15 cellular contexts compared by ENCODE assay signal in the genomic region with DNA sequence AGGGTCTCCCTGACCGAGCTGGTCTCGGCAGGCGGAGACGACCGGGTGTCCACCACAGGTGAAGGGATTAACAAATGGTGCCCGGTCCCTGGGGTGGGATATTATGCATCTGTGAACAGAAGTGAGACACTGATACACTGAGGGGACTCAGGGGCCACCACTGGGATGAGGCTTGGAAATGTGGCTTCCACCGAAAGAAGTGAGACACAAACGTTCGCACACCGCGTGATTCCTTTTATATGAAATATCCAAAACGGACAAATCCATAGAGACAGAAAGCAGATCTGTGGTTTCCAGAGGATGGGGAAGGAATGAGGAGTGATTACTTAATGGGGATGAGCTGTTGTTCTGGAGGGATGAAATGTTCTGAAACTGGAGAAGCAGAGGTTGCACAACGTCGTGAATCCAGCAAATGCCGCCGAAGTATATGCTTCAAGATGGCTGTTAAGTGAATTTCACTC. TPM values are rescaled to one million over a fixed set of nuclear protein-coding genes. Genes with fewer than 3 reads are reported as not detected.
DNase-seq lines count a peak whose midpoint lies in the region; FAIRE-seq and TF ChIP-seq lines count a peak whose summit lies in the region.
"Had no signal": no experiment of that assay in that cellular context is flagged by ENCODE, and none has a peak within 500 bp of the region (broad histone marks: within the 10 kb centered on the region; RNA-seq: fewer than 3 reads in every experiment).

No MANE protein-coding gene starts in this region.

- H3K9me3 ChIP-seq in transverse colon, result no peaks in the 10 kb centered on the region

- in situ Hi-C loops in transverse colon (cut with MboI; ENCODE audit: low pct_ligation_motif_present in 1 of 4, low pct_unique_long_range_greater_than_20kb in 1 of 4, low sequenced_read_pairs in 3 of 4), result no loop called here

- TF ChIP-seq CTCF in transverse colon (IDR thresholded peaks at IDR 0.05), result no peak

- H3K4me1 ChIP-seq in transverse colon, result peaks cover 0 to 25% (median 10%) of the 10 kb centered on the region in 4 donors

- intact Hi-C loops in transverse colon (cut with DNase I; ENCODE audit: low total_unique reads), result no loop called here

- no peak for TF ChIP-seq EP300 in transverse colon (IDR thresholded peaks at IDR 0.05; ENCODE audit: low read depth)

- no peaks in the 10 kb centered on the region for H3K27me3 ChIP-seq in transverse colon

- H3K27ac ChIP-seq in transverse colon, result peak overlapping the region in 3 of 4 donors; percentile 7 to 42 (median 15)

- H3K4me3 ChIP-seq in transverse colon, result no peak overlapping the region

- 84 to 87% methylated on average over 15 to 16 of the region's 16 CpGs for WGBS in transverse colon (ENCODE audit: low coverage in 1 of 2), 2 donors

- FAIRE-seq in GM12891 (lab: Jason Lieb, UNC), result no peak
- FAIRE-seq: A204.1, small intestine had no signal

- H3K36me3 ChIP-seq in transverse colon, result no peaks in the 10 kb centered on the region

- TF ChIP-seq POLR2A in transverse colon (IDR thresholded peaks at IDR 0.05) (no peak), GM12891 (IDR thresholded peaks at IDR 0.05; ENCODE audit: low read depth, low read length) (no peak)

- peak; percentile 5 for DNase-seq in activated CD4-positive, alpha-beta T cell treated with anti-CD3 and anti-CD28 coated beads for 1 hour
- no peak for DNase-seq in activated CD4-positive, alpha-beta T cell treated with anti-CD3 and anti-CD28 coated beads for 4 hours
- DNase-seq in amniotic epithelial cell (ENCODE audit: low read depth), result peak; percentile 99
- peak; percentile 82 for DNase-seq in iris pigment epithelial cell (ENCODE audit: low read depth)
- DNase-seq in transverse colon, result no peak
- no peak for DNase-seq in NCI-H2196 (lab: John Stamatoyannopoulos, UW; ENCODE audit: unreplicated experiment)
- no peak for DNase-seq in HUDEP-2 (lab: John Stamatoyannopoulos, UW; ENCODE audit: unreplicated experiment in 76 of 76)
- DNase-seq in GM12891 (ENCODE audit: insufficient read length, low spot score), result no peak
- DNase-seq: activated T-cell treated with anti-CD3 and anti-CD28 coated beads, Interleukin-2, amount 50 U/mL, for 4 hours; Calu3; effector CD8-positive, alpha-beta T cell; NCI-H1436 treated with DMSO at 0.1 percent for 48 hours; nephron progenitor cell; small intestine had no signal

TF ChIP-seq in GM12891, 5 proteins besides CTCF, POLR2A, EP300 and RAD21:
- TF ChIP-seq TAF1 (IDR thresholded peaks at IDR 0.05; ENCODE audit: low read depth, low read length) (no peak), SPI1 (IDR thresholded peaks at IDR 0.05; ENCODE audit: low read depth, low read length) (no peak), POU2F2 (IDR thresholded peaks at IDR 0.05; ENCODE audit: low read depth, low read length) (no peak)

RNA-seq across cellular contexts. Expression of a gene that starts 47.5 kb away (rescaled TPM):
- total RNA-seq in transverse colon, result 10 to 100 TPM in 1 of 4 donors, 1 to 10 TPM in 1, under 1 TPM in 1, not detected in 1; 0.41 to 77.4 (median 1.1) TPM
- 0.15 TPM for polyA plus RNA-seq in GM12891 (2012; ENCODE audit: low read depth, missing spikeins)

Comparison
In these comparisons a context has a peak if more than half of its experiments do, and no peak if none do; other contexts are left out.
1. DNase-seq: peak in activated CD4-positive, alpha-beta T cell treated with anti-CD3 and anti-CD28 coated beads for 1 hour (single experiment), amniotic epithelial cell (single experiment) and iris pigment epithelial cell (single experiment); none in activated CD4-positive, alpha-beta T cell treated with anti-CD3 and anti-CD28 coated beads for 4 hours (0 of 2), transverse colon (single experiment), NCI-H2196 (single experiment), HUDEP-2 (0 of 76) and GM12891 (single experiment).